ENCODE assay signal across 8 cellular contexts in the genomic region with DNA sequence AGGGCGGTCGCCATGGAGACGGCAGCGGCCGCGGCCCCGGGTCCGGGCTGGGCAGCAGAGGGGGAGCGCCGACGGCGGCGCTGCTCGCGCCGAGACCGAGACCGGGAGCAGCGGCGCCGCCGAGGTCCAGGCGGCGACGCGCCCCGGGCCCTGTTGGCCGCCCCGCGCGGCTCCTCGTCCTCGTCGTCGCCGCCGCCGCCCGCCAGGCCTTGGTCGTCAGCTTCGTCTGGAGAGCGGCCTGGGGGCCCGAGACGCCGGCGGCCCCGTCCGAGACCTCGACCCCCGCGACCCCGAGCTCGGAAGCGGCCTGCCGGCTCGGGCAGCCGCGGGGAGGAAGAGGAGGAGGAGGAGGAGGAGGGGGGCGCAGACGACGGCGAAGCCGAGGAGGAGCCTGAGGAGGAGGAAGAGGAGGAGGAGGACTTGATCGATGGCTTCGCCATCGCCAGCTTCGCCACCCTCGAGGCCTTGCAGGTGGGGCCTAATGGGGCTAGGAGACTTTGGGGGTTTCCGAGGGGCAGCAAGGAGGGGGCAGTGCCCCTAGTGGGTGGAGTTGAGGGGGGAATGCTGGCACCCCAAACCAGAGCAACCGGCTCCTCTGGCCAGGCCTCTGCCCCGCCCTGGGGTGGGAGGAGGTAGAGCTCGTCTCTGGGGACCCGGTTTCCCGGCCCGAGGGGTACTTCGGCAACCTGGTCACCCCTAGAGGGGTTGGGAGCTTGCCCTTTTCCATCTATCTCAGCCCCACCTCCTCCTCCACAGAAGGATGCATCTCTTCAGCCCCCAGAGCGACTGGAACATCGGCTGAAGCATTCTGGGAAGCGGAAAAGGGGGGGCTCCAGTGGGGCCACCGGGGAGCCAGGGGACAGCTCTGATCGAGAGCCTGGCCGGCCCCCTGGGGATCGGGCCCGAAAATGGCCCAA. TPM values are rescaled to one million over a fixed set of nuclear protein-coding genes. Genes with fewer than 3 reads are reported as not detected.
DNase-seq lines count a peak whose midpoint lies in the region; ATAC-seq and TF ChIP-seq lines count a peak whose summit lies in the region.

No MANE protein-coding gene starts in this region.

- POLR2A ChIA-PET in PC-3 (lab: Charles Lee; ENCODE audit: unreplicated experiment) = interaction anchor here (0.6 kb wide), 1 partner anchor 52 kb away, joined by 5 read pairs; no protein-coding TSS in a partner anchor

- H3K9me2 ChIP-seq in PC-3 (replicated peaks; ENCODE audit: low read length) = no peaks in the 10 kb centered on the region

- H3K27ac Mint-ChIP-seq in activated naive CD8-positive, alpha-beta T cell = peak overlapping the region; percentile 99

- peaks cover 23% of the 10 kb centered on the region for H3K4me1 ChIP-seq in PC-3 (ENCODE audit: insufficient read depth, low read length)
- H3K4me1 ChIP-seq in right atrium auricular region = peaks cover 0 to 58% of the 10 kb centered on the region in 2 donors
- peaks cover 23% of the 10 kb centered on the region for H3K4me1 ChIP-seq in skeletal muscle satellite cell (ENCODE audit: control insufficient read depth, insufficient read depth, low read length)

- H3K79me2 ChIP-seq in PC-3 (ENCODE audit: low read length) = peaks cover 39% of the 10 kb centered on the region

- H3K27ac ChIP-seq in PC-3 (ENCODE audit: low read length) (peak overlapping the region; percentile 96; the same call in 1 of the 2 replicates), right atrium auricular region (peak overlapping the region; percentile 95 to 99)

- H3K4me3 ChIP-seq in GM12864 (ENCODE audit: low read depth, low read length) (peak overlapping the region; percentile 93), PC-3 (ENCODE audit: low read length) (peak overlapping the region; percentile 94), right atrium auricular region (peak overlapping the region; percentile 92 to 94), skeletal muscle satellite cell (ENCODE audit: low read length) (peak overlapping the region; percentile 95)

- peak; percentile 31 for TF ChIP-seq CTCF in GM12864 (IDR thresholded peaks at IDR 0.05; ENCODE audit: low read depth, low read length, missing control alignments)
- TF ChIP-seq CTCF in PC-3 (conservative IDR thresholded peaks at IDR 0.05; ENCODE audit: low read depth, low read length) = no peak
- TF ChIP-seq CTCF in right atrium auricular region (IDR thresholded peaks at IDR 0.05) = no peak

- DNase-seq in GM12864 (ENCODE audit: low read depth) (no peak), PC-3 (no peak), right atrium auricular region (ENCODE audit: low spot score) (no peak), DMS79 treated with DMSO at 0.1 percent for 48 hours (lab: John Stamatoyannopoulos, UW) (no peak)

- no peaks in the 10 kb centered on the region for H3K27me3 Mint-ChIP-seq in activated naive CD8-positive, alpha-beta T cell

- peak overlapping the region; percentile 97 for H3K9ac ChIP-seq in PC-3 (ENCODE audit: low read length)
- peak overlapping the region; percentile 98 for H3K9ac ChIP-seq in skeletal muscle satellite cell (ENCODE audit: low read depth, low read length)

- intact Hi-C loops in PC-3 (cut with micrococcal nuclease) = loop anchor here (5.0 kb wide), 1 partner anchor 103 kb away; the partner anchor contains the start of genes CFAP119 and RNF40

- H3K4me1 Mint-ChIP-seq in activated naive CD8-positive, alpha-beta T cell (ENCODE audit: low read depth) = peaks cover 44% of the 10 kb centered on the region

- H3K9me3 ChIP-seq in PC-3 (ENCODE audit: low read length) = no peaks in the 10 kb centered on the region
- no peaks in the 10 kb centered on the region for H3K9me3 ChIP-seq in right atrium auricular region
- H3K9me3 ChIP-seq in skeletal muscle satellite cell (replicated peaks; ENCODE audit: low read length) = no peaks in the 10 kb centered on the region

- H3K9me3 Mint-ChIP-seq in activated naive CD8-positive, alpha-beta T cell (ENCODE audit: low read depth) = no peaks in the 10 kb centered on the region

- H3K4me2 ChIP-seq in PC-3 (ENCODE audit: low read length) (peak overlapping the region; percentile 98), skeletal muscle satellite cell (ENCODE audit: low read length) (peak overlapping the region; percentile 88)

- H4K20me1 ChIP-seq in PC-3 (ENCODE audit: low read length) = no peaks in the 10 kb centered on the region

- H2AFZ ChIP-seq in PC-3 (ENCODE audit: low read length) = peak overlapping the region; percentile 81

- BruUV-seq in PC-3 (replicated peaks; lab: Mats Ljungman, UMichigan) = no TSS peak

- H3F3A ChIP-seq in PC-3 (ENCODE audit: low read length, unreplicated experiment) = no peaks in the 10 kb centered on the region

- peak overlapping the region; percentile 97 for H3K4me3 Mint-ChIP-seq in activated naive CD8-positive, alpha-beta T cell

- H3K36me3 ChIP-seq in PC-3 (ENCODE audit: low read depth, low read length) (peaks cover 11% of the 10 kb centered on the region), right atrium auricular region (peaks cover 49% of the 10 kb centered on the region), skeletal muscle satellite cell (ENCODE audit: insufficient read depth, low read length) (peaks cover 57% of the 10 kb centered on the region)

- ATAC-seq in PC-3 = no peak
- no peak for ATAC-seq in HG02763 (IDR thresholded peaks at IDR 0.05; ENCODE audit: unreplicated experiment)
- ATAC-seq in HG03432 (IDR thresholded peaks at IDR 0.05; ENCODE audit: unreplicated experiment) = no peak

- H3K27me3 ChIP-seq in PC-3 (ENCODE audit: low read length) (no peaks in the 10 kb centered on the region), right atrium auricular region (no peaks in the 10 kb centered on the region), skeletal muscle satellite cell (ENCODE audit: control insufficient read depth, insufficient read depth, low read length) (no peaks in the 10 kb centered on the region)

- CTCF ChIA-PET in PC-3 (lab: Charles Lee) = no interaction called here

- peaks cover 21% of the 10 kb centered on the region for H3K36me3 Mint-ChIP-seq in activated naive CD8-positive, alpha-beta T cell

RNA-seq across cellular contexts. Expression of gene FBRS, which starts 1.5 kb away (rescaled TPM):
- 22.2 and 35.0 TPM in 2 replicates for total RNA-seq in PC-3 (2014; rRNA removed)
- 10 to 100 TPM; 16.5 to 26.3 TPM for total RNA-seq in right atrium auricular region
- total RNA-seq in skeletal muscle satellite cell (2012; rRNA removed) = 9.9 and 22.1 TPM in 2 replicates

RNA-seq across cellular contexts. Expression of gene PRR14, which starts 9.0 kb away (rescaled TPM):
- total RNA-seq in PC-3 (2014; rRNA removed) (9.6 and 14.5 TPM in 2 replicates), right atrium auricular region (10 to 100 TPM; 12.3 to 17.3 TPM)
- total RNA-seq in skeletal muscle satellite cell (2012; rRNA removed) = 3.8 and 6.8 TPM in 2 replicates

RNA-seq across cellular contexts. Expression of gene SRCAP, which starts 39.2 kb away (rescaled TPM):
- 19.0 and 29.6 TPM in 2 replicates for total RNA-seq in PC-3 (2014; rRNA removed)
- 10 to 100 TPM; 22.5 to 25.0 TPM for total RNA-seq in right atrium auricular region
- total RNA-seq in skeletal muscle satellite cell (2012; rRNA removed) = 12.4 and 12.7 TPM in 2 replicates

RNA-seq across cellular contexts. Expression of gene ZNF689, which starts 49.6 kb away (rescaled TPM):
- total RNA-seq in PC-3 (2014; rRNA removed) (6.0 and 6.9 TPM in 2 replicates), right atrium auricular region (1 to 10 TPM; 6.2 to 8.3 TPM)
- 4.4 and 6.1 TPM in 2 replicates for total RNA-seq in skeletal muscle satellite cell (2012; rRNA removed)
